ENCODE assay signal across 23 cellular contexts in the genomic region with DNA sequence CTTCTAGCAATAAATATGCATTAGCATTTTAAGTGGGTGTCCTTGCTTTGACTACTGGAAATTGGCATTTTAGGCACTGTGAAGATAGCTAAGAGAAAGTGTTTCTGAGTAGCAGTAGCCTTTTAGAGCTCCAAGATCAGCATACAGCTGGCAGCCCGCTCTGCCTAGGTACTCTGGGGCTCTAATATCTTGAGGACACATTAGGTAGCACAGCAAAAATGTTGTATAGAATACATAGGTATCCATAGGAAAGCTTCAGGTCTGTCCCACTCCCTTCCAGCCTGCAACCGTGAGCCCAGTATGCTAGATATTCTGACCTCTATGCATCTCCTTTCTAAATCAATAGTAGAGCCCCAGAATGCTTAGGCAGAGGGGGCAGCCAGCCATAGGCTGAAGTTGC.
A peak's percentile ranks its signal among the peaks of the same experiment; 100 is the strongest.
DNase-seq lines count a peak whose midpoint lies in the region; ATAC-seq and TF ChIP-seq lines count a peak whose summit lies in the region.
"Had no signal": no experiment of that assay in that cellular context is flagged by ENCODE, and none has a peak within 500 bp of the region (broad histone marks: within the 10 kb centered on the region; RNA-seq: fewer than 3 reads in every experiment).

No MANE protein-coding gene starts in this region.

- H3K23ac ChIP-seq in mesendoderm (ENCODE audit: low read length) = no peak overlapping the region

- H3K56ac ChIP-seq in mesendoderm (ENCODE audit: low read length) = no peak overlapping the region

- H3K9me2 ChIP-seq in GM23338 (ENCODE audit: insufficient read depth) = no peaks in the 10 kb centered on the region

- no peak overlapping the region for H4K5ac ChIP-seq in mesendoderm (ENCODE audit: low read length)

- no peaks in the 10 kb centered on the region for H3F3A ChIP-seq in GM23338 (replicated peaks; ENCODE audit: low read depth)

- 0 out of 3 replicates have a peak, but pooled peaks cover 2% of the 10 kb centered on the region for H3K4me1 Mint-ChIP-seq in GM23338
- H3K4me1 Mint-ChIP-seq in WTC11 = peaks cover 11% of the 10 kb centered on the region; the same call in 1 of the 2 replicates
- H3K4me1 Mint-ChIP-seq: CD14-positive monocyte; CD4-positive, alpha-beta memory T cell; CD4-positive, CD25-positive, alpha-beta regulatory T cell; CD8-positive, alpha-beta memory T cell had no signal

- no peak overlapping the region for H3K4me3 Mint-ChIP-seq in GM23338
- H3K4me3 Mint-ChIP-seq in WTC11 = no peak overlapping the region
- H3K4me3 Mint-ChIP-seq: CD14-positive monocyte; CD4-positive, alpha-beta memory T cell; CD4-positive, CD25-positive, alpha-beta regulatory T cell; CD8-positive, alpha-beta memory T cell had no signal

- no peak overlapping the region for H2BK5ac ChIP-seq in mesendoderm (ENCODE audit: low read length)

- peaks cover 4% of the 10 kb centered on the region; the same call in 2 of the 3 replicates for H3K36me3 Mint-ChIP-seq in GM23338 (ENCODE audit: low read depth)
- peaks cover 5% of the 10 kb centered on the region for H3K36me3 Mint-ChIP-seq in WTC11
- H3K36me3 Mint-ChIP-seq: CD14-positive monocyte; CD4-positive, alpha-beta memory T cell; CD4-positive, CD25-positive, alpha-beta regulatory T cell; CD8-positive, alpha-beta memory T cell had no signal

- POLR2A ChIA-PET in WTC11 (lab: Charles Lee) = no interaction called here

- no peak overlapping the region for H3K4me3 ChIP-seq in GM23338
- no peak overlapping the region for H3K4me3 ChIP-seq in mesendoderm (ENCODE audit: low read length)
- H3K4me3 ChIP-seq: BLaER1, GM12878 had no signal

- no peaks in the 10 kb centered on the region for H3K79me1 ChIP-seq in mesendoderm (ENCODE audit: low read length)

- no peak overlapping the region for H3K4ac ChIP-seq in mesendoderm (ENCODE audit: low read depth, low read length)

- H2AK5ac ChIP-seq in mesendoderm (ENCODE audit: low read length) = no peak overlapping the region

- no peak overlapping the region for H2BK15ac ChIP-seq in mesendoderm (replicated peaks; ENCODE audit: low read depth)

- H3K79me2 ChIP-seq in GM23338 (replicated peaks; ENCODE audit: insufficient read depth) = no peaks in the 10 kb centered on the region
- no peaks in the 10 kb centered on the region for H3K79me2 ChIP-seq in mesendoderm (ENCODE audit: control insufficient read depth, insufficient read depth, low read length)

- H4K20me1 ChIP-seq in GM23338 (replicated peaks; ENCODE audit: insufficient read depth) = no peaks in the 10 kb centered on the region
- H4K20me1 ChIP-seq: BLaER1 had no signal

- H3K4me1 ChIP-seq in GM23338 (ENCODE audit: insufficient read depth) = no peaks in the 10 kb centered on the region
- no peaks in the 10 kb centered on the region for H3K4me1 ChIP-seq in mesendoderm (ENCODE audit: control insufficient read depth, low read depth, low read length)
- H3K4me1 ChIP-seq: BE2C had no signal

- no peaks in the 10 kb centered on the region for H3K27me3 ChIP-seq in GM23338 (ENCODE audit: insufficient read depth)
- no peaks in the 10 kb centered on the region for H3K27me3 ChIP-seq in mesendoderm (ENCODE audit: insufficient read depth, low read length, poor library complexity)
- H3K27me3 ChIP-seq: BE2C, BLaER1 had no signal

- H3K27me3 Mint-ChIP-seq in GM23338 (ENCODE audit: insufficient read depth, low read depth, poor library complexity) = no peaks in the 10 kb centered on the region
- H3K27me3 Mint-ChIP-seq in WTC11 (ENCODE audit: low read depth) = no peaks in the 10 kb centered on the region
- H3K27me3 Mint-ChIP-seq: CD4-positive, alpha-beta memory T cell; CD4-positive, CD25-positive, alpha-beta regulatory T cell; CD8-positive, alpha-beta memory T cell had no signal

- ATAC-seq in GM23338 = peak; percentile 63
- peak; percentile 63 for ATAC-seq in WTC11
- ATAC-seq: GM12878 had no signal

- H3K27ac ChIP-seq in GM23338 (ENCODE audit: low read depth) (no peak overlapping the region), mesendoderm (ENCODE audit: low read depth, low read length) (no peak overlapping the region)
- H3K27ac ChIP-seq: BLaER1 had no signal

- no peak overlapping the region for H3K18ac ChIP-seq in mesendoderm (ENCODE audit: low read length)

- H3K27ac Mint-ChIP-seq in GM23338 = no peak overlapping the region
- H3K27ac Mint-ChIP-seq in WTC11 = no peak overlapping the region
- H3K27ac Mint-ChIP-seq: CD14-positive monocyte; CD4-positive, alpha-beta memory T cell; CD4-positive, CD25-positive, alpha-beta regulatory T cell; CD8-positive, alpha-beta memory T cell had no signal

- no peak overlapping the region for H3K9ac ChIP-seq in mesendoderm (ENCODE audit: low read length)
- H3K9ac ChIP-seq: BLaER1 had no signal

- CTCF ChIA-PET in WTC11 (lab: Charles Lee) = no interaction called here

- DNase-seq in GM23338 (ENCODE audit: low spot score) (peak; percentile 12), WTC11 (ENCODE audit: low spot score) (no peak), mesendoderm (peak; percentile 10), T-helper 9 cell (no peak), NAMALWA (ENCODE audit: low spot score) (no peak)
- DNase-seq: 8988T; ACHN; BE2C; C1 segment of cervical spinal cord; CD4-positive, alpha-beta memory T cell; CD4-positive, CD25-positive, alpha-beta regulatory T cell; CD8-positive, alpha-beta memory T cell; COR-L47; DMS 273 treated with DMSO at 0.1 percent for 48 hours; DMS153; DMS53; DMS79; DND-41; EL; GDM1 had no signal

- H3K9me3 Mint-ChIP-seq in GM23338 = peaks cover 5% of the 10 kb centered on the region
- H3K9me3 Mint-ChIP-seq in WTC11 = peaks cover 10% of the 10 kb centered on the region

- H2AFZ ChIP-seq in GM23338 = no peak overlapping the region

- H3K36me3 ChIP-seq in GM23338 (ENCODE audit: insufficient read depth) (0 out of 2 replicates have a peak, but pooled peaks cover 5% of the 10 kb centered on the region), mesendoderm (ENCODE audit: control insufficient read depth, insufficient read depth, low read length) (no peaks in the 10 kb centered on the region)
- H3K36me3 ChIP-seq: BE2C, BLaER1 had no signal

- no peak for TF ChIP-seq CTCF in GM23338 (conservative IDR thresholded peaks at IDR 0.05; ENCODE audit: low read depth in 2 of 2)
- TF ChIP-seq CTCF in WTC11 (IDR thresholded peaks at IDR 0.05) = no peak

- no CpG with 5 or more reads among the region's 2 CpGs for whole genome bisulfite sequencing in mesendoderm (ENCODE audit: extremely low coverage, insufficient coverage, low lambda C conversion rate)

- no peak overlapping the region for H4K8ac ChIP-seq in mesendoderm (ENCODE audit: low read depth, low read length)

- H3K4me2 ChIP-seq in GM23338 (no peak overlapping the region), mesendoderm (ENCODE audit: low read length) (no peak overlapping the region)
- H3K4me2 ChIP-seq: BLaER1 had no signal

- no peak overlapping the region for H2BK120ac ChIP-seq in mesendoderm (ENCODE audit: low read depth, low read length)

TF ChIP-seq in GM23338, 12 proteins besides CTCF, POLR2A, EP300 and RAD21 (continues in another document):
- TF ChIP-seq STAT1 (IDR thresholded peaks at IDR 0.05; ENCODE audit: unreplicated experiment) (no peak), NANOG (IDR thresholded peaks at IDR 0.05; ENCODE audit: borderline replicate concordance) (no peak), POLR2AphosphoS5 (IDR thresholded peaks at IDR 0.05; ENCODE audit: low read depth) (no peak), EZH2phosphoT487 (IDR thresholded peaks at IDR 0.05; ENCODE audit: unreplicated experiment) (no peak), ZNF114 (CRISPR knock-in tag; IDR thresholded peaks at IDR 0.05) (no peak)

TF ChIP-seq in WTC11, 78 proteins besides CTCF, POLR2A, EP300 and RAD21 (continues in another document):
- TF ChIP-seq ZNF281 (CRISPR knock-in tag; IDR thresholded peaks at IDR 0.05) = no peak
- no peak for TF ChIP-seq ZBTB21 (CRISPR knock-in tag; IDR thresholded peaks at IDR 0.05; ENCODE audit: borderline replicate concordance)
- no peak for TF ChIP-seq SOX15 (CRISPR knock-in tag; IDR thresholded peaks at IDR 0.05)
- no peak for TF ChIP-seq NFATC4 (CRISPR knock-in tag; IDR thresholded peaks at IDR 0.05)
- TF ChIP-seq, protein P1, sequence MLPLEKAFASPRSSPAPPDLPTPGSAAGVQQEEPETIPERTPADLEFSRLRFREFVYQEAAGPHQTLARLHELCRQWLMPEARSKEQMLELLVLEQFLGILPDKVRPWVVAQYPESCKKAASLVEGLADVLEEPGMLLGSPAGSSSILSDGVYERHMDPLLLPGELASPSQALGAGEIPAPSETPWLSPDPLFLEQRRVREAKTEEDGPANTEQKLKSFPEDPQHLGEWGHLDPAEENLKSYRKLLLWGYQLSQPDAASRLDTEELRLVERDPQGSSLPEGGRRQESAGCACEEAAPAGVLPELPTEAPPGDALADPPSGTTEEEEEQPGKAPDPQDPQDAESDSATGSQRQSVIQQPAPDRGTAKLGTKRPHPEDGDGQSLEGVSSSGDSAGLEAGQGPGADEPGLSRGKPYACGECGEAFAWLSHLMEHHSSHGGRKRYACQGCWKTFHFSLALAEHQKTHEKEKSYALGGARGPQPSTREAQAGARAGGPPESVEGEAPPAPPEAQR (CRISPR knock-in tag; IDR thresholded peaks at IDR 0.05) = no peak
- no peak for TF ChIP-seq PRRX2 (CRISPR knock-in tag; IDR thresholded peaks at IDR 0.05)
- TF ChIP-seq USF2 (CRISPR knock-in tag; IDR thresholded peaks at IDR 0.05) = no peak

Comparison
In these comparisons a context has a peak if more than half of its experiments do, and no peak if none do; other contexts are left out.
1. DNase-seq: peak in GM23338 (single experiment) and mesendoderm (single experiment); none in WTC11 (single experiment), T-helper 9 cell (single experiment) and NAMALWA (single experiment).